Comparison of ENCODE assay signal across 24 cellular contexts in genomic region chr3:156865732-156866131, GRCh38. TPM values are rescaled to one million over a fixed set of nuclear protein-coding genes. Genes with fewer than 3 reads are reported as not detected.
DNase-seq lines count a peak whose midpoint lies in the region; ATAC-seq and TF ChIP-seq lines count a peak whose summit lies in the region.
"Had no signal": no experiment of that assay in that cellular context is flagged by ENCODE, and none has a peak within 500 bp of the region (broad histone marks: within the 10 kb centered on the region; RNA-seq: fewer than 3 reads in every experiment).

No MANE protein-coding gene starts in this region.

- no peak overlapping the region for H3K27ac Mint-ChIP-seq in T-helper 17 cell
- H3K27ac Mint-ChIP-seq: CD8-positive, alpha-beta memory T cell; effector memory CD8-positive, alpha-beta T cell; GM23338; natural killer cell; stimulated activated memory B cell treated with anti-CD40 and anti-IgM and Interleukin-4, amounts not matched to agents 10 μg/mL and 1 μg/mL and 100 μg/mL, for 72 hours; type B pancreatic cell had no signal

- H3K4me2 ChIP-seq in HCT116 (ENCODE audit: low read length) = no peak overlapping the region
- H3K4me2 ChIP-seq: GM23338 had no signal

- RAD21 ChIA-PET in HCT116 (lab: Charles Lee; ENCODE audit: low non-redundant PET in 1 of 2, low total read pairs in 2 of 2, uncharacterized antibody in 2 of 2, unreplicated experiment in 2 of 2) = no interaction called here

- H3K27me3 ChIP-seq in A673 (replicated peaks; ENCODE audit: insufficient read depth, low read depth, low read length, poor library complexity) (no peaks in the 10 kb centered on the region), HCT116 (ENCODE audit: insufficient read depth, low read length) (no peaks in the 10 kb centered on the region)
- H3K27me3 ChIP-seq: gastroesophageal sphincter had no signal

- H3K27ac ChIP-seq in A673 (ENCODE audit: low read depth, low read length, poor library complexity, severe bottlenecking) (no peak overlapping the region), HCT116 (ENCODE audit: low read depth, low read length) (no peak overlapping the region)
- H3K27ac ChIP-seq: gastroesophageal sphincter, prostate gland had no signal

- CTCF ChIA-PET in A673 (lab: Charles Lee) = no interaction called here
- CTCF ChIA-PET in HCT116 (lab: Charles Lee) = no interaction called here

- no peaks in the 10 kb centered on the region for H3K36me3 Mint-ChIP-seq in T-helper 17 cell (ENCODE audit: low read depth)
- H3K36me3 Mint-ChIP-seq: CD8-positive, alpha-beta memory T cell; natural killer cell; stimulated activated memory B cell treated with anti-CD40 and anti-IgM and Interleukin-4, amounts not matched to agents 10 μg/mL and 1 μg/mL and 100 μg/mL, for 72 hours; type B pancreatic cell had no signal

- H3K9me3 ChIP-seq in A673 (ENCODE audit: low read depth, low read length, poor library complexity, severe bottlenecking) (no peaks in the 10 kb centered on the region), HCT116 (ENCODE audit: control insufficient read depth in 1 of 2, insufficient read depth in 1 of 2, low read depth in 1 of 2, low read length in 2 of 2) (no peaks in the 10 kb centered on the region), T-helper 17 cell (ENCODE audit: control insufficient read depth, low read length, poor library complexity, severe bottlenecking) (no peaks in the 10 kb centered on the region)
- H3K9me3 ChIP-seq: gastroesophageal sphincter, prostate gland had no signal

- no peaks in the 10 kb centered on the region for H4K20me1 ChIP-seq in HCT116 (ENCODE audit: insufficient read depth)

- no peaks in the 10 kb centered on the region for H3K9me2 ChIP-seq in HCT116 (ENCODE audit: insufficient read depth)

- no peak for TF ChIP-seq POLR2A in HCT116 (IDR thresholded peaks at IDR 0.05; ENCODE audit: borderline replicate concordance, extremely low read depth, insufficient read depth, insufficient read length)

- H3K9ac ChIP-seq in HCT116 (ENCODE audit: low read length) = no peak overlapping the region

- no peaks in the 10 kb centered on the region for H3K79me2 ChIP-seq in HCT116 (ENCODE audit: insufficient read depth, low read length)

- POLR2A ChIA-PET in A673 (lab: Charles Lee; ENCODE audit: low non-redundant PET) (no interaction called here), HCT116 (lab: Charles Lee) (no interaction called here)

- TF ChIP-seq RAD21 in HCT116 (IDR thresholded peaks at IDR 0.05; ENCODE audit: low read depth) = 0 out of 2 replicates have a peak, but pooled peaks have one; percentile 15

- no peak for ATAC-seq in HCT116
- ATAC-seq in T-helper 17 cell = no peak
- no peak for ATAC-seq in GM18511 (IDR thresholded peaks at IDR 0.05; ENCODE audit: unreplicated experiment)
- ATAC-seq: activated T-cell treated with anti-CD3 and anti-CD28 coated beads, Interleukin-2, amount 50 U/mL, for 4 hours; effector memory CD8-positive, alpha-beta T cell; gastroesophageal sphincter; GM23338; natural killer cell; stimulated activated memory B cell treated with anti-CD40 and anti-IgM and Interleukin-4, amounts not matched to agents 10 μg/mL and 1 μg/mL and 100 μg/mL, for 72 hours had no signal

- H3K4me3 Mint-ChIP-seq in T-helper 17 cell = no peak overlapping the region
- H3K4me3 Mint-ChIP-seq: activated T-cell treated with anti-CD3 and anti-CD28 coated beads, Interleukin-2, amount 50 U/mL, for 4 hours; CD8-positive, alpha-beta memory T cell; effector memory CD8-positive, alpha-beta T cell; GM23338; natural killer cell; stimulated activated memory B cell treated with anti-CD40 and anti-IgM and Interleukin-4, amounts not matched to agents 10 μg/mL and 1 μg/mL and 100 μg/mL, for 72 hours; type B pancreatic cell had no signal

- no TSS peak for BruUV-seq in A673 (replicated peaks; lab: Mats Ljungman, UMichigan)
- BruUV-seq in HCT116 (replicated peaks; lab: Mats Ljungman, UMichigan) = no TSS peak

- intact Hi-C loops in A673 (cut with micrococcal nuclease; ENCODE audit: unreplicated experiment) = no loop called here
- intact Hi-C loops in HCT116 (cut with micrococcal nuclease) = no loop called here

- no peaks in the 10 kb centered on the region for H3K36me3 ChIP-seq in A673 (ENCODE audit: insufficient read depth, low read length, poor library complexity, severe bottlenecking)
- no peaks in the 10 kb centered on the region for H3K36me3 ChIP-seq in HCT116 (ENCODE audit: control insufficient read depth in 1 of 2, insufficient read depth in 2 of 2, low read length in 2 of 2)
- H3K36me3 ChIP-seq: gastroesophageal sphincter, prostate gland had no signal

- no peaks in the 10 kb centered on the region for H3K4me1 Mint-ChIP-seq in T-helper 17 cell
- H3K4me1 Mint-ChIP-seq: GM23338; natural killer cell; stimulated activated memory B cell treated with anti-CD40 and anti-IgM and Interleukin-4, amounts not matched to agents 10 μg/mL and 1 μg/mL and 100 μg/mL, for 72 hours had no signal

- DNase-seq in A673 (ENCODE audit: low spot score) (peak; percentile 12), HCT116 (ENCODE audit: low read depth, low spot score) (no peak), SW480 (ENCODE audit: low spot score) (peak; percentile 6), fibroblast of pulmonary artery (ENCODE audit: low read depth) (peak; percentile 36), T-helper 17 cell (no peak), SKM-1 treated with dmso at 0.1 percent for 144 hours (lab: John Stamatoyannopoulos, UW; ENCODE audit: unreplicated experiment) (no peak), D341Med (ENCODE audit: low spot score) (no peak)
- DNase-seq: activated T-cell treated with anti-CD3 and anti-CD28 coated beads, Interleukin-2, amount 50 U/mL, for 4 hours; caudate nucleus; CD8-positive, alpha-beta memory T cell; effector memory CD8-positive, alpha-beta T cell; Kasumi-1; mammary epithelial cell; natural killer cell; NCI-H1436; NCI-H446 treated with DMSO at 0.1 percent for 48 hours; OCI-M1 had no signal

- no peak overlapping the region for H2AFZ ChIP-seq in HCT116 (ENCODE audit: low read depth, low read length, poor library complexity, severe bottlenecking)
- H2AFZ ChIP-seq: GM23338 had no signal

- H3K27me3 Mint-ChIP-seq in T-helper 17 cell = no peaks in the 10 kb centered on the region
- H3K27me3 Mint-ChIP-seq: CD8-positive, alpha-beta memory T cell; effector memory CD8-positive, alpha-beta T cell; stimulated activated memory B cell treated with anti-CD40 and anti-IgM and Interleukin-4, amounts not matched to agents 10 μg/mL and 1 μg/mL and 100 μg/mL, for 72 hours; type B pancreatic cell had no signal

- TF ChIP-seq CTCF in A673 (conservative IDR thresholded peaks at IDR 0.05; ENCODE audit: low read depth, low read length) = no peak
- TF ChIP-seq CTCF in HCT116 (IDR thresholded peaks at IDR 0.05 in 2 of 3, conservative IDR thresholded peaks at IDR 0.05 in 1 of 3; ENCODE audit: borderline replicate concordance in 1 of 3, insufficient read depth in 1 of 3, low read depth in 2 of 3, low read length in 2 of 3) = 0 out of 6 replicates have a peak, but pooled peaks of 1 of the 3 experiments have one; percentile 7
- peak; percentile 1 for TF ChIP-seq CTCF in fibroblast of pulmonary artery (IDR thresholded peaks at IDR 0.05; ENCODE audit: low read length, missing control alignments)

- H3K4me3 ChIP-seq in A673 (ENCODE audit: low read depth, low read length, poor library complexity, severe bottlenecking) (no peak overlapping the region), HCT116 (replicated peaks in 1 of 2; ENCODE audit: low read depth in 1 of 2, low read length in 2 of 2) (no peak overlapping the region), fibroblast of pulmonary artery (replicated peaks; ENCODE audit: low read depth, low read length) (no peak overlapping the region)
- H3K4me3 ChIP-seq: gastroesophageal sphincter, GM23338, prostate gland had no signal

- H3K4me1 ChIP-seq in A673 (ENCODE audit: insufficient read depth, low read length, poor library complexity, severe bottlenecking) (no peaks in the 10 kb centered on the region), HCT116 (ENCODE audit: control insufficient read depth in 1 of 2, insufficient read depth in 2 of 2, low read length in 2 of 2) (peaks cover 0 to 4% of the 10 kb centered on the region in 2 experiments; a peak in 1 of 4 replicates)
- H3K4me1 ChIP-seq: gastroesophageal sphincter, prostate gland had no signal

TF ChIP-seq in HCT116, 20 proteins besides CTCF, POLR2A, EP300 and RAD21 (continues in another document):
- TF ChIP-seq REST (IDR thresholded peaks at IDR 0.05; ENCODE audit: low read depth) (no peak), SIN3A (IDR thresholded peaks at IDR 0.05; ENCODE audit: low read depth) (no peak)

RNA-seq across cellular contexts. Expression of gene LEKR1, which starts 39.6 kb away (rescaled TPM):
- total RNA-seq in A673 (2021) (0.76 and 0.90 TPM in 2 replicates), HCT116 (2021; ENCODE audit: unreplicated experiment) (2.1 TPM), T-helper 17 cell (1 to 10 TPM in 1 of 2 donors, under 1 TPM in 1; 0.75 to 2.8 TPM)
- 0.45 and 0.70 TPM in 2 replicates for polyA plus RNA-seq in HCT116 (2012)
- total RNA-seq: G401, GM23338 had no signal
- polyA plus RNA-seq: GM23338 had no signal

Comparison
In these comparisons a context has a peak if more than half of its experiments do, and no peak if none do; other contexts are left out.
1. DNase-seq: peak in A673 (single experiment), SW480 (single experiment) and fibroblast of pulmonary artery (single experiment); none in HCT116 (single experiment), T-helper 17 cell (0 of 3), SKM-1 treated with dmso at 0.1 percent for 144 hours (single experiment) and D341Med (single experiment).